Comparison of ENCODE assay signal across 8 cellular contexts in the genomic region with DNA sequence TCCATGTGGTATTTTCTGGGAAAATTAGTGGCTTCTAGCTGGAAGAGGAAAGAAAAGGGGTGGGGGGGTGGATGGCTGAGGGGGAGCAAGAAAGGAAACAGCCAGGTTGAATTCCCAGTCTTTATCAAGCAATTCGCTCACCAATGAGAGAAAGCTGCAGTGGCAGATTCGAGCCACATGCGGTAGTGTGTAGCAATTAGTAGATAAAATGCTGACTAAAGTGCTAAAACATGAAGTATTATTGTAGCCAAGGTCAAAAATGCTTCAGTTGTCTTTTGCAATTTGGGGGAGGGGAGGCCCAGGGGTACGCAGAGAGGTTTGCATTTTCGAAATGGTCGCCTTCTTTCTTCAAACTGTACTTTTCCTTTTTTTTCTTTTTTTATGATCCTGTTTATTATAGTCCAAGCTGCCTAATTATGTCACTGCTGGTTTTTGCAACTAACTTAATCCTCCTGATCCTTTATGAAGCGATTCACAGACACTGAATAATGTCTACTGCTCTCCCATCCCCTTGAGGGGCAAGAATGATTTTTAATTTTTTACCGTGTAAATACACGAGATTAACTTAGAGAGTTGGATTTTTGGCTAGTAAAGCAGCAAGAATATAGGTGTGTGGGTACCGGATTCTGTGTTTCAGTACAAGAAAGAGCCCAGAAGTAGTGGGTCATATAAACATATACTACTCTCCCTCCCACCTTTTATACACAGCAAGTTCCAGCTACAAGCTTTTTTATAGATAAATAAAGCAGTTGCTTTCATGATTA. TPM values are rescaled to one million over a fixed set of nuclear protein-coding genes. Genes with fewer than 3 reads are reported as not detected.
DNase-seq lines count a peak whose midpoint lies in the region; ATAC-seq and TF ChIP-seq lines count a peak whose summit lies in the region.

No MANE protein-coding gene starts in this region.

- H3K9me3 Mint-ChIP-seq in activated CD4-positive, alpha-beta T cell treated with anti-CD3 and anti-CD28 coated beads for 36 hours (ENCODE audit: low read depth), result no peaks in the 10 kb centered on the region

- H3K4me1 ChIP-seq in right lobe of liver, result peaks cover 0 to 18% (median 0%) of the 10 kb centered on the region in 4 donors

- ATAC-seq in activated CD4-positive, alpha-beta T cell treated with anti-CD3 and anti-CD28 coated beads for 36 hours, result no peak
- peak; percentile 51 to 63 (median 59) for ATAC-seq in right lobe of liver

- H3K4me3 Mint-ChIP-seq in activated CD4-positive, alpha-beta T cell treated with anti-CD3 and anti-CD28 coated beads for 36 hours, result peak overlapping the region; percentile 94

- WGBS in right lobe of liver (ENCODE audit: insufficient coverage, low coverage, low lambda C conversion rate, missing lambda C conversion rate), result 26% methylated on average over 10 of the region's 10 CpGs

- H3K36me3 ChIP-seq in right lobe of liver, result no peaks in the 10 kb centered on the region

- peaks cover 39% of the 10 kb centered on the region for H3K4me1 Mint-ChIP-seq in activated CD4-positive, alpha-beta T cell treated with anti-CD3 and anti-CD28 coated beads for 36 hours

- H3K27me3 Mint-ChIP-seq in activated CD4-positive, alpha-beta T cell treated with anti-CD3 and anti-CD28 coated beads for 36 hours, result no peaks in the 10 kb centered on the region

- H3K4me3 ChIP-seq in coronary artery (peak overlapping the region; percentile 66), right lobe of liver (peak overlapping the region; percentile 25 to 58 (median 55))

- H3K27ac ChIP-seq in coronary artery (peak overlapping the region in 1 of 2 donors; percentile 58), right lobe of liver (peak overlapping the region; percentile 48 to 61 (median 60))

- CTCF ChIA-PET in activated CD4-positive, alpha-beta T cell treated with anti-CD3 and anti-CD28 coated beads for 36 hours (lab: Charles Lee), result interaction anchor here (0.6 to 3.9 kb wide), 16 partner anchors 9 to 346 kb away, joined by 3 to 23 read pairs (median 4); no protein-coding TSS in a partner anchor

- H3K27me3 ChIP-seq in right lobe of liver, result no peaks in the 10 kb centered on the region

- peak; percentile 42 for DNase-seq in activated CD4-positive, alpha-beta T cell treated with anti-CD3 and anti-CD28 coated beads for 36 hours
- DNase-seq in activated CD4-positive, alpha-beta T cell treated with anti-CD3 and anti-CD28 coated beads, Interleukin-2, amount 50 U/mL, for 4 hours, result no peak
- DNase-seq in RKO (ENCODE audit: low spot score) (peak; percentile 30), coronary artery (ENCODE audit: low spot score) (no peak), right lobe of liver (peak; percentile 41 to 62 (median 58)), stromal cell of bone marrow (ENCODE audit: low read depth) (peak; percentile 21), HK-2 (ENCODE audit: unreplicated experiment) (no peak), SHP77 treated with DMSO at 0.1 percent for 48 hours (lab: John Stamatoyannopoulos, UW) (no peak)

- TF ChIP-seq CTCF in coronary artery (IDR thresholded peaks at IDR 0.05) (no peak), right lobe of liver (IDR thresholded peaks at IDR 0.05) (peak; percentile 21 to 48 (median 38))

- peaks cover 9% of the 10 kb centered on the region for H3K36me3 Mint-ChIP-seq in activated CD4-positive, alpha-beta T cell treated with anti-CD3 and anti-CD28 coated beads for 36 hours (ENCODE audit: low read depth)

- no peak for TF ChIP-seq POLR2A in right lobe of liver (IDR thresholded peaks at IDR 0.05)

- no peaks in the 10 kb centered on the region for H3K9me3 ChIP-seq in right lobe of liver

- POLR2A ChIA-PET in activated CD4-positive, alpha-beta T cell treated with anti-CD3 and anti-CD28 coated beads for 36 hours (lab: Charles Lee), result interaction anchor here (0.7 to 1.0 kb wide), 3 partner anchors 148 to 288 kb away, joined by 3 to 4 read pairs (median 3); no protein-coding TSS in a partner anchor

- H3K27ac Mint-ChIP-seq in activated CD4-positive, alpha-beta T cell treated with anti-CD3 and anti-CD28 coated beads for 36 hours, result peak overlapping the region; percentile 93

- intact Hi-C loops in activated CD4-positive, alpha-beta T cell treated with anti-CD3 and anti-CD28 coated beads for 36 hours (cut with DNase I, micrococcal nuclease), result loop anchor here (2.0 to 5.0 kb wide), 4 partner anchors 15 to 347 kb away; no protein-coding TSS in a partner anchor
- intact Hi-C loops in right lobe of liver (cut with DNase I), result no loop called here

RNA-seq across cellular contexts. Expression of a gene that starts 3.6 kb away (rescaled TPM):
- 100 to 1,000 TPM in 1 of 2 experiments, 10 to 100 TPM in 1; 73.8 to 106 TPM for total RNA-seq in activated CD4-positive, alpha-beta T cell treated with anti-CD3 and anti-CD28 coated beads for 36 hours
- total RNA-seq in right lobe of liver, result 10 to 100 TPM in 1 of 6 experiments, 1 to 10 TPM in 5; 2.7 to 10.5 (median 5.3) TPM

Comparison
In these comparisons a context has a peak if more than half of its experiments do, and no peak if none do; other contexts are left out.
1. DNase-seq: peak in activated CD4-positive, alpha-beta T cell treated with anti-CD3 and anti-CD28 coated beads for 36 hours (single experiment), RKO (single experiment), right lobe of liver (3 of 3) and stromal cell of bone marrow (single experiment); none in activated CD4-positive, alpha-beta T cell treated with anti-CD3 and anti-CD28 coated beads, Interleukin-2, amount 50 U/mL, for 4 hours (0 of 2), coronary artery (single experiment), HK-2 (single experiment) and SHP77 treated with DMSO at 0.1 percent for 48 hours (single experiment).
2. RNA of a gene that starts 3.6 kb away (total RNA-seq): 73.8 to 106 TPM in activated CD4-positive, alpha-beta T cell treated with anti-CD3 and anti-CD28 coated beads for 36 hours; 2.7 to 10.5 TPM in right lobe of liver; every median in the first group is over 4 times any median in the second.
3. intact Hi-C loops: an anchor here in activated CD4-positive, alpha-beta T cell treated with anti-CD3 and anti-CD28 coated beads for 36 hours (2.0 to 5.0 kb wide); none called in right lobe of liver.